In genomic region chr22:44165286-44165874, GRCh38 we compare ENCODE assay signal across 22 cellular contexts. TPM values are rescaled to one million over a fixed set of nuclear protein-coding genes. Genes with fewer than 3 reads are reported as not detected.
"Had no signal": no experiment of that assay in that cellular context is flagged by ENCODE, and none has a peak within 500 bp of the region (broad histone marks: within the 10 kb centered on the region; RNA-seq: fewer than 3 reads in every experiment).

No MANE protein-coding gene starts in this region.

- H3K4me3 ChIP-seq: MG63, SJCRH30 had no signal

- H3K4me1 ChIP-seq: SJCRH30 had no signal

- H3K36me3 ChIP-seq: SJCRH30 had no signal

- DNase-seq: Karpas-422, KG1, MG63, NCI-H1092 treated with DMSO at 0.1 percent for 48 hours, NCI-H1436, NCI-H187, NCI-H2029, NCI-H2081 treated with DMSO at 0.1 percent for 48 hours, NCI-H2171, NCI-H226, NCI-H446, NCI-H510A, NCI-H524 treated with DMSO at 0.1 percent for 48 hours, NCI-H69, NCI-H774, RPMI8226, SHP77 treated with DMSO at 0.1 percent for 48 hours, SJCRH30 had no signal

- H3K27me3 ChIP-seq: MG63, SJCRH30 had no signal

- FAIRE-seq: HTR-8/SVneo, RCC 7860 had no signal

- ATAC-seq: SK-N-SH treated with all-trans-retinoic acid at 6 μM for 48 hours had no signal

- H3K9me3 ChIP-seq: MG63, SJCRH30 had no signal

- H3K27ac ChIP-seq: HL-60, SJCRH30 had no signal

RNA-seq across cellular contexts. Expression of gene PARVG, which starts 15.3 kb away (rescaled TPM):
- total RNA-seq: SJCRH30 had no signal
